In genomic region chr4:150152764-150153163, GRCh38 we compare ENCODE assay signal across 1 cellular context.
TF ChIP-seq lines count a peak whose summit lies in the region.

No MANE protein-coding gene starts in this region.

TF ChIP-seq in IMR-90, 13 proteins besides CTCF, POLR2A, EP300 and RAD21 (continued from another document):
- no peak for TF ChIP-seq FOS (IDR thresholded peaks at IDR 0.05; ENCODE audit: low read depth, low read length)
- no peak for TF ChIP-seq MXI1 (IDR thresholded peaks at IDR 0.05; ENCODE audit: borderline replicate concordance, low read depth, low read length)
- TF ChIP-seq CEBPB (IDR thresholded peaks at IDR 0.05; ENCODE audit: low read depth, low read length): no peak
- no peak for TF ChIP-seq SMC3 (IDR thresholded peaks at IDR 0.05; ENCODE audit: low read depth, low read length)
- no peak for TF ChIP-seq RFX5 (IDR thresholded peaks at IDR 0.05; ENCODE audit: low read depth, low read length)
